ENCODE assay signal across 7 cellular contexts in the genomic region with DNA sequence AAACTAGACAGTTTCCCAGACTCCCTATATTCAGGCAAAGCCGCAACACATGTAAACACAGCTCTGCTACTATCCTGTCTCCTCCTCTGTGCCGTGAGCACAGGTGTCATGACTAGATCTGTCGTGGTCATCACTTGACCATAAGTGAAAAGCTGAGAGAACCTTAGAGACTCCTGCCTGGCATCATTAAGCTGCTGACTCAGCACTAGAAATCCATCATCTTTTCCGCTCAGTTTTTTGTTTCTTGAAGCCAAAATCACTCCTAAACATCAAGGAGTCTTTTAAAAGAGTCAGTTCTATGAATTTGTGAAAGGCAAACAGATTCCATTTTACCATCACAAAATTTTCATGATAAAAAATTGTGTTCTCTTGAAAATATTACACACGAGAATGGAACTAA.
"Had no signal": no experiment of that assay in that cellular context is flagged by ENCODE, and none has a peak within 500 bp of the region (broad histone marks: within the 10 kb centered on the region; RNA-seq: fewer than 3 reads in every experiment).

No MANE protein-coding gene starts in this region.

- H3K4me1 ChIP-seq: HAP-1 had no signal

- H3K9ac ChIP-seq: GM23248 had no signal

- H3K27ac ChIP-seq: GM23248, HL-60 had no signal

- ATAC-seq: HCT116 had no signal

- H3K36me3 ChIP-seq: HAP-1 had no signal

- DNase-seq: GM23248, H7, HFFc6, KG1 had no signal

- H2AFZ ChIP-seq: GM23248 had no signal

- H3K4me3 ChIP-seq: GM23248, HAP-1 had no signal

- H3K9me3 ChIP-seq: HAP-1 had no signal
